Comparison of ENCODE assay signal across 1 cellular context in genomic region chr9:34379334-34380033, GRCh38.
TF ChIP-seq lines count a peak whose summit lies in the region.

No MANE protein-coding gene starts in this region.

TF ChIP-seq in HepG2, 621 proteins besides CTCF, POLR2A, EP300 and RAD21 (continued from another document and continues in another):
- TF ChIP-seq ZBTB40 (IDR thresholded peaks at IDR 0.05) (no peak), ZBTB40 (CRISPR knock-in tag; IDR thresholded peaks at IDR 0.05) (no peak), ZNF713 (CRISPR knock-in tag; IDR thresholded peaks at IDR 0.05) (no peak), JARID2 (CRISPR knock-in tag; IDR thresholded peaks at IDR 0.05; ENCODE audit: insufficient replicate concordance) (no peak), PRMT3 (CRISPR knock-in tag; IDR thresholded peaks at IDR 0.05; ENCODE audit: borderline replicate concordance, low read depth) (peak; percentile 30; the same call in 1 of the 2 replicates), CENPX (CRISPR knock-in tag; IDR thresholded peaks at IDR 0.05) (no peak), CREB1 (IDR thresholded peaks at IDR 0.05) (no peak), CREB1 (CRISPR knock-in tag; IDR thresholded peaks at IDR 0.05) (no peak), IKZF4 (CRISPR knock-in tag; IDR thresholded peaks at IDR 0.05; ENCODE audit: borderline replicate concordance, low read depth, not compliant biosample characterization) (no peak), ZNF746 (CRISPR knock-in tag; IDR thresholded peaks at IDR 0.05) (no peak), GPBP1L1 (CRISPR knock-in tag; IDR thresholded peaks at IDR 0.05) (no peak), RERE (CRISPR knock-in tag; IDR thresholded peaks at IDR 0.05; ENCODE audit: low read depth) (no peak), MTF2 (CRISPR knock-in tag; IDR thresholded peaks at IDR 0.05; ENCODE audit: borderline replicate concordance) (no peak), ZNF10 (CRISPR knock-in tag; IDR thresholded peaks at IDR 0.05; ENCODE audit: borderline replicate concordance, low read depth) (no peak), YEATS4 (CRISPR knock-in tag; IDR thresholded peaks at IDR 0.05; ENCODE audit: borderline replicate concordance) (no peak), ZNF639 (CRISPR knock-in tag; conservative IDR thresholded peaks at IDR 0.05) (no peak; the same call in 1 of the 2 replicates), TFE3 (CRISPR knock-in tag; IDR thresholded peaks at IDR 0.05) (0 out of 2 replicates have a peak, but pooled peaks have one; percentile 41), CCDC6 (CRISPR knock-in tag; IDR thresholded peaks at IDR 0.05) (0 out of 2 replicates have a peak, but pooled peaks have one; percentile 45), ZNF256 (CRISPR knock-in tag; conservative IDR thresholded peaks at IDR 0.05) (no peak), ZXDC (CRISPR knock-in tag; IDR thresholded peaks at IDR 0.05) (no peak), E2F1 (CRISPR knock-in tag; IDR thresholded peaks at IDR 0.05) (no peak), ZGPAT (CRISPR knock-in tag; IDR thresholded peaks at IDR 0.05) (0 out of 2 replicates have a peak, but pooled peaks have one; percentile 43), SMYD3 (CRISPR knock-in tag; IDR thresholded peaks at IDR 0.05) (no peak), ARHGAP35 (CRISPR knock-in tag; IDR thresholded peaks at IDR 0.05; ENCODE audit: borderline replicate concordance) (no peak), ZNF549 (CRISPR knock-in tag; IDR thresholded peaks at IDR 0.05) (no peak), PCBP2 (optimal IDR thresholded peaks at IDR 0.05; ENCODE audit: low read depth, low read length, poor library complexity, severe bottlenecking) (no peak), CBX1 (IDR thresholded peaks at IDR 0.05; ENCODE audit: low read depth) (no peak), ZNF773 (CRISPR knock-in tag; IDR thresholded peaks at IDR 0.05; ENCODE audit: borderline replicate concordance) (no peak), NR2C2 (CRISPR knock-in tag; IDR thresholded peaks at IDR 0.05; ENCODE audit: borderline replicate concordance) (peak; percentile 23; the same call in 1 of the 2 replicates), ZNF780A (CRISPR knock-in tag; IDR thresholded peaks at IDR 0.05) (no peak), KMT2B (CRISPR knock-in tag; IDR thresholded peaks at IDR 0.05) (peak; percentile 67)
